9 cellular contexts compared by ENCODE assay signal in the genomic region with DNA sequence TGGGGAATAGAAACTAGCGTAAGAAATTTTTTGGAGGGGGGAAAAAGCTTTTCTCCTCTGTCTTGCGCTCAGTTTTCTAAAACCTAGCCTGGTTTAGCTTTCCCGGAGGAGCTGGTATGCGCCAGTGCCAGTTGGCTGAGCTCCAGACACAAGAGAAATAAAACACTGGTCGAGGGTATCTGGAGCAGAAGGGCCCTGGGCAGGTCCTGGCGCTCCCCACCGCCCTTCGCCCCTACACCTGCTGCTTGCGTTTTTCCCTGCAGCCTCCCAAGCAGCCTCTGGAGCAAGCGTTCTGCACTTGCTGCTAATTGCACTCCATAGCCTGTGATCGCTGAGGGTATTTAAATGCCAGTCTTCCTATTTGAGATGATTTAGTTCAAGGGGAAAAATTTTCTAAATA. TPM values are rescaled to one million over a fixed set of nuclear protein-coding genes. Genes with fewer than 3 reads are reported as not detected.
DNase-seq lines count a peak whose midpoint lies in the region; ATAC-seq, FAIRE-seq and TF ChIP-seq lines count a peak whose summit lies in the region.
"Had no signal": no experiment of that assay in that cellular context is flagged by ENCODE, and none has a peak within 500 bp of the region (broad histone marks: within the 10 kb centered on the region; RNA-seq: fewer than 3 reads in every experiment).

No MANE protein-coding gene starts in this region.

- TF ChIP-seq CTCF in gastroesophageal sphincter (IDR thresholded peaks at IDR 0.05) (no peak), WERI-Rb-1 (IDR thresholded peaks at IDR 0.05; ENCODE audit: low read depth, low read length) (no peak)

- WGBS in gastroesophageal sphincter (ENCODE audit: low coverage in 1 of 2), 2 donors = 2 to 19% methylated on average over 8 to 11 of the region's 11 CpGs

- no peak overlapping the region for H3K9ac ChIP-seq in rectal smooth muscle tissue (ENCODE audit: low read length)

- ATAC-seq in gastroesophageal sphincter (no peak), GM21786 (IDR thresholded peaks at IDR 0.05; ENCODE audit: unreplicated experiment) (no peak), GM21423 (IDR thresholded peaks at IDR 0.05; ENCODE audit: unreplicated experiment) (no peak)

- FAIRE-seq in RCC 7860 (lab: Jason Lieb, UNC) = no peak

- no peaks in the 10 kb centered on the region for H3K9me3 ChIP-seq in gastroesophageal sphincter
- H3K9me3 ChIP-seq in WERI-Rb-1 (ENCODE audit: severe bottlenecking) = no peaks in the 10 kb centered on the region

- H3K4me3 ChIP-seq in GM08714 (ENCODE audit: low read length) (peak overlapping the region; percentile 52; the same call in 1 of the 2 replicates), gastroesophageal sphincter (peak overlapping the region; percentile 64 to 66), rectal smooth muscle tissue (ENCODE audit: low read length) (peak overlapping the region; percentile 51), WERI-Rb-1 (ENCODE audit: low read depth, low read length) (no peak overlapping the region)

- H3K36me3 ChIP-seq in gastroesophageal sphincter (no peaks in the 10 kb centered on the region), rectal smooth muscle tissue (ENCODE audit: control insufficient read depth, insufficient read depth, low read length) (no peaks in the 10 kb centered on the region), WERI-Rb-1 (no peaks in the 10 kb centered on the region)

- no peak for TF ChIP-seq POLR2A in gastroesophageal sphincter (IDR thresholded peaks at IDR 0.05)

- H3K27ac ChIP-seq in gastroesophageal sphincter (peak overlapping the region; percentile 21 to 90 (median 80)), rectal smooth muscle tissue (ENCODE audit: low read depth, low read length) (no peak overlapping the region), WERI-Rb-1 (no peak overlapping the region)

- H3K27me3 ChIP-seq in gastroesophageal sphincter (no peaks in the 10 kb centered on the region), rectal smooth muscle tissue (ENCODE audit: control insufficient read depth, insufficient read depth, low read length) (no peaks in the 10 kb centered on the region), WERI-Rb-1 (ENCODE audit: insufficient read depth, low read depth, severe bottlenecking) (no peaks in the 10 kb centered on the region)

- peaks cover 0 to 36% (median 0%) of the 10 kb centered on the region in 3 donors for H3K4me1 ChIP-seq in gastroesophageal sphincter
- H3K4me1 ChIP-seq in rectal smooth muscle tissue (ENCODE audit: control insufficient read depth, insufficient read depth, low read length) = no peaks in the 10 kb centered on the region

- peak; percentile 21 for DNase-seq in RCC 7860 (ENCODE audit: low spot score)
- no peak for DNase-seq in pons (ENCODE audit: low spot score)
- DNase-seq in WERI-Rb-1 = no peak

- no peak for TF ChIP-seq EP300 in gastroesophageal sphincter (IDR thresholded peaks at IDR 0.05)

RNA-seq across cellular contexts. Expression of a gene that starts 0.8 kb away (rescaled TPM):
- 1 to 10 TPM; 2.4 to 7.8 (median 4.8) TPM for total RNA-seq in gastroesophageal sphincter
- total RNA-seq: naive thymus-derived CD8-positive, alpha-beta T cell had no signal

RNA-seq across cellular contexts. Expression of a gene that starts 57.5 kb away (rescaled TPM):
- 1 to 10 TPM in 1 of 4 donors, not detected in 3; 1.6 TPM for total RNA-seq in gastroesophageal sphincter

Comparison
In these comparisons a context has a peak if more than half of its experiments do, and no peak if none do; other contexts are left out.
1. H3K27ac ChIP-seq: peak in gastroesophageal sphincter (4 of 4); none in rectal smooth muscle tissue (single experiment) and WERI-Rb-1 (single experiment).